15 cellular contexts compared by ENCODE assay signal in the genomic region with DNA sequence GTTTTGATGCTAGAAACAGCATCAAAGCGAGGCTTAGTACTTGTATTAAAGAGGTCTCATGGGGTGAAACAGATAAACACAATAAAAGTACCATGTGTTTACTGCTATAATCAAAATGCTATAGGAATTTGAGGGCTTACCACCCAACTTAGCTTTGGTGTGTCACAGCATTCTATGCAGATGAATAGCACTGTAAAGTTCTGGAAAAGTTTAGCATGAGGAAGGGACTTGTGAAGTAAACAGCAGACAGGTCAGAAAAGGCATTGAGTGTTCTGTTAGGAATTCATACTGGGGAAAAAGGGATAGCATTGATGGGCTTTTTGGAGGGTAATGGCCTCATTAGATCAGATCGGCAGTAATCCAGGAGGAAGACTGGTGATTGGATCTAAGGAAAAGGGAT.
"Had no signal": no experiment of that assay in that cellular context is flagged by ENCODE, and none has a peak within 500 bp of the region (broad histone marks: within the 10 kb centered on the region; RNA-seq: fewer than 3 reads in every experiment).

No MANE protein-coding gene starts in this region.

- H3K27me3 Mint-ChIP-seq: activated CD4-positive, alpha-beta T cell treated with anti-CD3 and anti-CD28 coated beads, Interleukin-2, amount 10 ng/mL, durations not matched to agents 7 days and 5 days; activated naive CD8-positive, alpha-beta T cell treated with anti-CD3 and anti-CD28 coated beads, Interleukin-2, amount 50 U/mL, for 24 hours; stimulated activated naive B cell treated with anti-CD40 and anti-IgM and Interleukin-4, amounts not matched to agents 10 μg/mL and 1 μg/mL and 100 μg/mL, for 72 hours; T-cell had no signal

- H3K9me3 ChIP-seq: ascending aorta, breast epithelium, pancreas, upper lobe of right lung had no signal

- DNase-seq: activated CD4-positive, alpha-beta T cell treated with anti-CD3 and anti-CD28 coated beads, Interleukin-2, amount 10 ng/mL, durations not matched to agents 7 days and 5 days; activated CD8-positive, alpha-beta memory T cell treated with anti-CD3 and anti-CD28 coated beads, Interleukin-2, amount 50 U/mL, for 4 hours; activated naive CD4-positive, alpha-beta T cell treated with anti-CD3 and anti-CD28 coated beads for 36 hours; activated naive CD8-positive, alpha-beta T cell treated with anti-CD3 and anti-CD28 coated beads, Interleukin-2, amount 50 U/mL, for 24 hours; activated T-cell treated with anti-CD3 and anti-CD28 coated beads, Interleukin-2, amount 50 U/mL, for 4 hours; left ventricle myocardium superior; pancreas; stimulated activated naive B cell treated with anti-CD40 and anti-IgM and Interleukin-4, amounts not matched to agents 10 μg/mL and 1 μg/mL and 100 μg/mL, for 72 hours; T-cell; T-helper 9 cell; upper lobe of right lung had no signal

- H3K27ac Mint-ChIP-seq: activated CD4-positive, alpha-beta T cell treated with anti-CD3 and anti-CD28 coated beads, Interleukin-2, amount 10 ng/mL, durations not matched to agents 7 days and 5 days; activated naive CD4-positive, alpha-beta T cell treated with anti-CD3 and anti-CD28 coated beads for 36 hours; activated naive CD8-positive, alpha-beta T cell treated with anti-CD3 and anti-CD28 coated beads, Interleukin-2, amount 50 U/mL, for 24 hours; stimulated activated naive B cell treated with anti-CD40 and anti-IgM and Interleukin-4, amounts not matched to agents 10 μg/mL and 1 μg/mL and 100 μg/mL, for 72 hours; T-cell had no signal

- H3K4me3 ChIP-seq: ascending aorta, breast epithelium, coronary artery, pancreas, upper lobe of right lung had no signal

- H3K4me1 Mint-ChIP-seq: activated CD4-positive, alpha-beta T cell treated with anti-CD3 and anti-CD28 coated beads, Interleukin-2, amount 10 ng/mL, durations not matched to agents 7 days and 5 days; activated naive CD8-positive, alpha-beta T cell treated with anti-CD3 and anti-CD28 coated beads, Interleukin-2, amount 50 U/mL, for 24 hours; stimulated activated naive B cell treated with anti-CD40 and anti-IgM and Interleukin-4, amounts not matched to agents 10 μg/mL and 1 μg/mL and 100 μg/mL, for 72 hours; T-cell had no signal

- H3K4me3 Mint-ChIP-seq: activated CD4-positive, alpha-beta T cell treated with anti-CD3 and anti-CD28 coated beads, Interleukin-2, amount 10 ng/mL, durations not matched to agents 7 days and 5 days; activated naive CD4-positive, alpha-beta T cell treated with anti-CD3 and anti-CD28 coated beads for 36 hours; activated naive CD8-positive, alpha-beta T cell treated with anti-CD3 and anti-CD28 coated beads, Interleukin-2, amount 50 U/mL, for 24 hours; activated T-cell treated with anti-CD3 and anti-CD28 coated beads, Interleukin-2, amount 50 U/mL, for 4 hours; stimulated activated naive B cell treated with anti-CD40 and anti-IgM and Interleukin-4, amounts not matched to agents 10 μg/mL and 1 μg/mL and 100 μg/mL, for 72 hours; T-cell had no signal

- H3K36me3 ChIP-seq: ascending aorta, breast epithelium, pancreas, upper lobe of right lung had no signal

- H3K4me1 ChIP-seq: ascending aorta, breast epithelium, pancreas, upper lobe of right lung had no signal

- H3K27ac ChIP-seq: ascending aorta, breast epithelium, coronary artery, pancreas, upper lobe of right lung had no signal

- H3K36me3 Mint-ChIP-seq: stimulated activated naive B cell treated with anti-CD40 and anti-IgM and Interleukin-4, amounts not matched to agents 10 μg/mL and 1 μg/mL and 100 μg/mL, for 72 hours; T-cell had no signal

- H3K9me3 Mint-ChIP-seq: activated CD4-positive, alpha-beta T cell treated with anti-CD3 and anti-CD28 coated beads, Interleukin-2, amount 10 ng/mL, durations not matched to agents 7 days and 5 days; activated T-cell treated with anti-CD3 and anti-CD28 coated beads, Interleukin-2, amount 50 U/mL, for 4 hours had no signal

- ATAC-seq: activated CD4-positive, CD25-positive, alpha-beta regulatory T cell treated with anti-CD3 and anti-CD28 coated beads, Interleukin-2, amount 50 U/mL, for 24 hours; activated naive CD8-positive, alpha-beta T cell treated with anti-CD3 and anti-CD28 coated beads, Interleukin-2, amount 50 U/mL, for 24 hours; activated T-cell treated with anti-CD3 and anti-CD28 coated beads, Interleukin-2, amount 50 U/mL, for 4 hours; left ventricle myocardium superior; pancreas; stimulated activated naive B cell treated with anti-CD40 and anti-IgM and Interleukin-4, amounts not matched to agents 10 μg/mL and 1 μg/mL and 100 μg/mL, for 72 hours; T-cell; upper lobe of right lung had no signal

- H3K27me3 ChIP-seq: ascending aorta, breast epithelium, pancreas, upper lobe of right lung had no signal
